11 cellular contexts compared by ENCODE assay signal in the genomic region with DNA sequence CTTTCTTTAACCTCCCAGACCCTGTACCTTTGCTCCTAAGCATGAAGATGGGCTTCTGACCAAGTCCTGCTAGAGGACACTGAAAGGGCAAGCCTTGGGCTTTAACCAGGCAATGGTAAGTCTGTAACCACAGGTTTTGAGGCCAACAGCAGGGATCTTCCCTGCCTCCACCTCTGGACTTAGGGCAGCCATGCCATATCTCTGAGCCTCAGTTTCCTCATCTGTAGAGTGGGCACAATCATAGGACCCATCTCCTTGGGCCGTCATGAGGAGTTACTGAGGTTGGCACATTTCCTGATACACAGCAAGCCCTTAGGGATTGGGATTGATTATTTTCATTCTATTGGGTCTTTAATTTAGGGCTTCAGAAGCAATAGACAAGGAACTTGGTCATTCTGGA. TPM values are rescaled to one million over a fixed set of nuclear protein-coding genes. Genes with fewer than 3 reads are reported as not detected.
"Had no signal": no experiment of that assay in that cellular context is flagged by ENCODE, and none has a peak within 500 bp of the region (broad histone marks: within the 10 kb centered on the region; RNA-seq: fewer than 3 reads in every experiment).

No MANE protein-coding gene starts in this region.

- ATAC-seq: HCT116 had no signal

- H3K27ac ChIP-seq: GM23248, HL-60 had no signal

- H3K9me3 ChIP-seq: HAP-1 had no signal

- DNase-seq: GM23248, GOT3, H7, HFFc6, IMR-90, KBM-7 had no signal

- H3K9ac ChIP-seq: GM23248 had no signal

- H2AFZ ChIP-seq: GM23248 had no signal

- H3K4me3 ChIP-seq: GM23248, HAP-1 had no signal

RNA-seq across cellular contexts. Expression of a gene that starts 14.7 kb away (rescaled TPM):
- total RNA-seq: GM23248, H4, H7, HFFc6, HT1080, IMR-90 had no signal
- polyA plus RNA-seq: GM23248, IMR-90 had no signal

RNA-seq across cellular contexts. Expression of a gene that starts 18.6 kb away (rescaled TPM):
- total RNA-seq: GM23248, H4, H7, HFFc6, HT1080, IMR-90 had no signal
- polyA plus RNA-seq: GM23248, IMR-90 had no signal

RNA-seq across cellular contexts. Expression of a gene that starts 24.5 kb away (rescaled TPM):
- total RNA-seq: GM23248, H4, H7, HFFc6, HT1080, IMR-90 had no signal
- polyA plus RNA-seq: GM23248, IMR-90 had no signal

RNA-seq across cellular contexts. Expression of a gene that starts 38.6 kb away (rescaled TPM):
- total RNA-seq: GM23248, H4, H7, HFFc6, HT1080, IMR-90 had no signal
- polyA plus RNA-seq: GM23248, IMR-90 had no signal

RNA-seq across cellular contexts. Expression of a gene that starts 45.9 kb away (rescaled TPM):
- total RNA-seq: GM23248, H4, H7, HFFc6, HT1080, IMR-90 had no signal
- polyA plus RNA-seq: GM23248, IMR-90 had no signal
